11 cellular contexts compared by ENCODE assay signal in genomic region chr1:70319750-70320149, GRCh38. TPM values are rescaled to one million over a fixed set of nuclear protein-coding genes. Genes with fewer than 3 reads are reported as not detected.
A peak's percentile ranks its signal among the peaks of the same experiment; 100 is the strongest.
DNase-seq lines count a peak whose midpoint lies in the region; ATAC-seq and TF ChIP-seq lines count a peak whose summit lies in the region.
"Had no signal": no experiment of that assay in that cellular context is flagged by ENCODE, and none has a peak within 500 bp of the region (broad histone marks: within the 10 kb centered on the region; RNA-seq: fewer than 3 reads in every experiment).

No MANE protein-coding gene starts in this region.

- H3K4me1 ChIP-seq in mucosa of descending colon (ENCODE audit: low read depth), result no peaks in the 10 kb centered on the region

- H3K4me3 ChIP-seq in mucosa of descending colon, result no peak overlapping the region

- peak; percentile 39 for ATAC-seq in mucosa of descending colon
- ATAC-seq in stimulated activated naive B cell treated with anti-CD40 and anti-IgM and Interleukin-4, amounts not matched to agents 10 μg/mL and 1 μg/mL and 100 μg/mL, for 72 hours (replicated peaks), result no peak

- TF ChIP-seq CTCF in mucosa of descending colon (IDR thresholded peaks at IDR 0.05), result no peak

- no peaks in the 10 kb centered on the region for H3K9me3 ChIP-seq in mucosa of descending colon

- no peaks in the 10 kb centered on the region for H3K27me3 Mint-ChIP-seq in stimulated activated naive B cell treated with anti-CD40 and anti-IgM and Interleukin-4, amounts not matched to agents 10 μg/mL and 1 μg/mL and 100 μg/mL, for 72 hours

- peaks cover 6 to 16% of the 10 kb centered on the region in 2 donors for H3K4me1 Mint-ChIP-seq in stimulated activated naive B cell treated with anti-CD40 and anti-IgM and Interleukin-4, amounts not matched to agents 10 μg/mL and 1 μg/mL and 100 μg/mL, for 72 hours

- DNase-seq in AG20443 (ENCODE audit: low spot score) (peak; percentile 45), LoVo (ENCODE audit: low spot score) (peak; percentile 27), dermis blood vessel endothelial cell (peak; percentile 61), mucosa of descending colon (no peak), NCI-H1436 treated with DMSO at 0.1 percent for 48 hours (lab: John Stamatoyannopoulos, UW) (no peak), NCI-H2196 (lab: John Stamatoyannopoulos, UW; ENCODE audit: unreplicated experiment) (no peak), NCI-H345 (lab: John Stamatoyannopoulos, UW) (no peak)
- no peak for DNase-seq in stimulated activated naive B cell treated with anti-CD40 and anti-IgM and Interleukin-4, amounts not matched to agents 10 μg/mL and 1 μg/mL and 100 μg/mL, for 72 hours
- DNase-seq: islet precursor cell, KBM-7, NCI-H2107 had no signal

- intact Hi-C loops in mucosa of descending colon (cut with DNase I, micrococcal nuclease), result no loop called here

- H3K9me3 Mint-ChIP-seq in stimulated activated naive B cell treated with anti-CD40 and anti-IgM and Interleukin-4, amounts not matched to agents 10 μg/mL and 1 μg/mL and 100 μg/mL, for 72 hours, result no peaks in the 10 kb centered on the region

- no peak overlapping the region for H3K27ac Mint-ChIP-seq in stimulated activated naive B cell treated with anti-CD40 and anti-IgM and Interleukin-4, amounts not matched to agents 10 μg/mL and 1 μg/mL and 100 μg/mL, for 72 hours

- H3K36me3 Mint-ChIP-seq in stimulated activated naive B cell treated with anti-CD40 and anti-IgM and Interleukin-4, amounts not matched to agents 10 μg/mL and 1 μg/mL and 100 μg/mL, for 72 hours, result peaks cover 10 to 21% of the 10 kb centered on the region in 2 donors

- H3K4me3 Mint-ChIP-seq in stimulated activated naive B cell treated with anti-CD40 and anti-IgM and Interleukin-4, amounts not matched to agents 10 μg/mL and 1 μg/mL and 100 μg/mL, for 72 hours, result no peak overlapping the region

- no peaks in the 10 kb centered on the region for H3K36me3 ChIP-seq in mucosa of descending colon (ENCODE audit: low read depth)

RNA-seq across cellular contexts. Expression of gene ANKRD13C, which starts 34.8 kb away (rescaled TPM):
- 25.9 and 27.6 TPM in 2 replicates for total RNA-seq in dermis blood vessel endothelial cell
- 10 to 100 TPM; 20.8 to 24.8 (median 23.4) TPM for total RNA-seq in mucosa of descending colon

Comparison
In these comparisons a context has a peak if more than half of its experiments do, and no peak if none do; other contexts are left out.
1. DNase-seq: peak in AG20443 (single experiment), LoVo (single experiment) and dermis blood vessel endothelial cell (single experiment); none in mucosa of descending colon (0 of 3), stimulated activated naive B cell treated with anti-CD40 and anti-IgM and Interleukin-4, amounts not matched to agents 10 μg/mL and 1 μg/mL and 100 μg/mL, for 72 hours (single experiment), NCI-H1436 treated with DMSO at 0.1 percent for 48 hours (single experiment), NCI-H2196 (single experiment) and NCI-H345 (single experiment).